In genomic region chr15:89575656-89576416, GRCh38 we compare ENCODE assay signal across 8 cellular contexts. TPM values are rescaled to one million over a fixed set of nuclear protein-coding genes. Genes with fewer than 3 reads are reported as not detected.
DNase-seq lines count a peak whose midpoint lies in the region; ATAC-seq and TF ChIP-seq lines count a peak whose summit lies in the region.

No MANE protein-coding gene starts in this region.

- H3K27me3 ChIP-seq in left ventricle myocardium inferior (ENCODE audit: low read depth) (peaks cover 17% of the 10 kb centered on the region), skeletal muscle tissue (ENCODE audit: control insufficient read depth in 3 of 3, insufficient read depth in 3 of 3, low read length in 3 of 3) (peaks cover 0 to 4% (median 2%) of the 10 kb centered on the region in 3 donors)

- H3K9ac ChIP-seq in skeletal muscle tissue (ENCODE audit: low read depth in 1 of 3, low read length in 3 of 3): peak overlapping the region; percentile 43 to 62 (median 46)

- no TSS peak for BruUV-seq in Calu3 (replicated peaks; lab: Mats Ljungman, UMichigan)

- peaks cover 11% of the 10 kb centered on the region for H3K4me1 ChIP-seq in left ventricle myocardium inferior
- peaks cover 5 to 11% (median 7%) of the 10 kb centered on the region in 3 donors for H3K4me1 ChIP-seq in skeletal muscle tissue (ENCODE audit: control insufficient read depth in 3 of 3, insufficient read depth in 3 of 3, low read length in 3 of 3)

- TF ChIP-seq CTCF in Calu3 (IDR thresholded peaks at IDR 0.05; ENCODE audit: unreplicated experiment): no peak
- TF ChIP-seq CTCF in left ventricle myocardium inferior (IDR thresholded peaks at IDR 0.05; ENCODE audit: borderline replicate concordance): no peak

- peak; percentile 22 for ATAC-seq in GM19452 (IDR thresholded peaks at IDR 0.05; ENCODE audit: unreplicated experiment)
- peak; percentile 3 for ATAC-seq in HG03558 (IDR thresholded peaks at IDR 0.05; ENCODE audit: extremely low read depth, unreplicated experiment)

- H3K36me3 Mint-ChIP-seq in Calu3 (ENCODE audit: insufficient read depth, unreplicated experiment): peaks cover 37% of the 10 kb centered on the region

- peak overlapping the region; percentile 11 for H3K27ac Mint-ChIP-seq in Calu3 (ENCODE audit: unreplicated experiment)

- H3K9me3 ChIP-seq in left ventricle myocardium inferior (replicated peaks): no peaks in the 10 kb centered on the region
- no peaks in the 10 kb centered on the region for H3K9me3 ChIP-seq in skeletal muscle tissue (ENCODE audit: control insufficient read depth in 3 of 3, low read length in 3 of 3)

- CTCF ChIA-PET in Calu3 (lab: Charles Lee): interaction anchor here (0.7 to 1.3 kb wide), 10 partner anchors 8 to 332 kb away, joined by 3 to 9 read pairs (median 3); partner anchors contain the start of genes FANCI and POLG

- intact Hi-C loops in Calu3 (cut with micrococcal nuclease; ENCODE audit: unreplicated experiment) (loop anchor here (5.0 kb wide), 1 partner anchor 79 kb away; the partner anchor contains the start of gene RHCG), left ventricle myocardium inferior (cut with micrococcal nuclease) (no loop called here)

- H3K27ac ChIP-seq in left ventricle myocardium inferior (replicated peaks) (no peak overlapping the region), skeletal muscle tissue (ENCODE audit: low read depth, low read length) (no peak overlapping the region)

- no peaks in the 10 kb centered on the region for H3K9me3 Mint-ChIP-seq in Calu3 (ENCODE audit: low read depth, unreplicated experiment)

- peak overlapping the region; percentile 70 for H3K4me3 Mint-ChIP-seq in Calu3 (ENCODE audit: low read depth, unreplicated experiment)

- DNase-seq in Calu3: peak; percentile 31
- peak; percentile 19 for DNase-seq in activated T-cell treated with anti-CD3 and anti-CD28 coated beads for 48 hours (ENCODE audit: low read depth)
- DNase-seq in left ventricle myocardium inferior: peak; percentile 22
- no peak for DNase-seq in amniotic stem cell (lab: John Stamatoyannopoulos, UW)
- DNase-seq in A172 (ENCODE audit: low spot score): no peak

- H3K4me1 Mint-ChIP-seq in Calu3 (ENCODE audit: low read depth, unreplicated experiment): peaks cover 19% of the 10 kb centered on the region

- H3K36me3 ChIP-seq in left ventricle myocardium inferior (no peaks in the 10 kb centered on the region), skeletal muscle tissue (ENCODE audit: control insufficient read depth in 3 of 3, insufficient read depth in 3 of 3, low read length in 3 of 3) (no peaks in the 10 kb centered on the region)

- H3K4me3 ChIP-seq in left ventricle myocardium inferior (peak overlapping the region; percentile 90), skeletal muscle tissue (ENCODE audit: low read length in 3 of 3) (peak overlapping the region; percentile 68 to 82 (median 76))

- no peaks in the 10 kb centered on the region for H3K27me3 Mint-ChIP-seq in Calu3 (ENCODE audit: unreplicated experiment)

RNA-seq across cellular contexts. Expression of gene TICRR, which starts 0.6 kb away (rescaled TPM):
- total RNA-seq in Calu3 (2022) (41.7 and 45.2 TPM in 2 replicates), left ventricle myocardium inferior (0.08 TPM), skeletal muscle tissue (1.6 TPM)
- total RNA-seq in A172 (2014; rRNA removed; shearing (Covaris generic)): 6.4 and 7.0 TPM in 2 replicates

Comparison
In these comparisons a context has a peak if more than half of its experiments do, and no peak if none do; other contexts are left out.
1. DNase-seq: peak in Calu3 (single experiment), activated T-cell treated with anti-CD3 and anti-CD28 coated beads for 48 hours (single experiment) and left ventricle myocardium inferior (single experiment); none in amniotic stem cell (single experiment) and A172 (single experiment).